Comparison of ENCODE assay signal across 9 cellular contexts in the genomic region with DNA sequence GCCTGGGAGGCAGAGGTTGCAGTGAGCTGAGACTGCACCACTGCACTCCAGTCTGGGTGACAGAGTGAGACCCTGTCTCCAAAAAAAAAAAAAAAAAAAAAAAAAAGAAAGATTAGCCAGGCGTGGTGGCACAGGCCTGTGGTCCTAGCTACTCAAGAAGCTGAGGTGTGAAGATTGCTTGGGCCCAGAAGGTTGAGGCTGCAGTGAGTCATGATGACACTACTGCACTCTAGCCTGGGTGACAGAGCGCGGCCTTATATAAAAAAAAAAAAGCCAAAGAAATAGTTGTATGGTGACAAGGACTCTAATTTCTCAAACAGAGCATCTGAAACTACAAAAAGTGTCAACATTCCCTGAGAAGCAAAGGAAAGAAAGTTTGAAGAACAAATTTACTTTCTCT. TPM values are rescaled to one million over a fixed set of nuclear protein-coding genes. Genes with fewer than 3 reads are reported as not detected.
A peak's percentile ranks its signal among the peaks of the same experiment; 100 is the strongest.
DNase-seq lines count a peak whose midpoint lies in the region; ATAC-seq lines count a peak whose summit lies in the region.
"Had no signal": no experiment of that assay in that cellular context is flagged by ENCODE, and none has a peak within 500 bp of the region (broad histone marks: within the 10 kb centered on the region; RNA-seq: fewer than 3 reads in every experiment).

No MANE protein-coding gene starts in this region.

- peaks cover 16 to 23% of the 10 kb centered on the region in 2 donors for H3K4me1 ChIP-seq in naive thymus-derived CD4-positive, alpha-beta T cell (ENCODE audit: control insufficient read depth in 2 of 2, insufficient read depth in 2 of 2, low read length in 2 of 2)
- H3K4me1 ChIP-seq: SJCRH30 had no signal

- no peaks in the 10 kb centered on the region for H3K36me3 ChIP-seq in naive thymus-derived CD4-positive, alpha-beta T cell (ENCODE audit: control insufficient read depth in 2 of 3, insufficient read depth in 3 of 3, low read length in 3 of 3)
- H3K36me3 ChIP-seq: heart left ventricle, SJCRH30 had no signal

- H3K9me3 Mint-ChIP-seq in naive thymus-derived CD4-positive, alpha-beta T cell, result no peaks in the 10 kb centered on the region

- H3K9me3 ChIP-seq in naive thymus-derived CD4-positive, alpha-beta T cell (ENCODE audit: control insufficient read depth in 2 of 3, low read length in 3 of 3), result no peaks in the 10 kb centered on the region
- H3K9me3 ChIP-seq: heart left ventricle, SJCRH30 had no signal

- intact Hi-C loops in naive thymus-derived CD4-positive, alpha-beta T cell (cut with micrococcal nuclease), result no loop called here

- peak; percentile 83 for DNase-seq in ELR (ENCODE audit: low read depth)
- peak; percentile 41 for DNase-seq in LHCN-M2 (ENCODE audit: low read depth)
- peak; percentile 74 for DNase-seq in activated effector memory CD4-positive, alpha-beta T cell treated with anti-CD3 and anti-CD28 coated beads, Interleukin-2, amount 50 U/mL, for 16 hours
- DNase-seq in naive thymus-derived CD4-positive, alpha-beta T cell, result no peak
- no peak for DNase-seq in SHP77 treated with DMSO at 0.1 percent for 48 hours (lab: John Stamatoyannopoulos, UW)
- DNase-seq in UCSD-AML1 (lab: John Stamatoyannopoulos, UW; ENCODE audit: unreplicated experiment), result no peak
- DNase-seq in putamen (ENCODE audit: low spot score), result no peak
- DNase-seq: heart left ventricle, SJCRH30 had no signal

- peak overlapping the region in 8 of 10 donors; percentile 20 to 79 (median 38) for H3K4me3 Mint-ChIP-seq in naive thymus-derived CD4-positive, alpha-beta T cell

- no peak for ATAC-seq in naive thymus-derived CD4-positive, alpha-beta T cell
- ATAC-seq: heart left ventricle had no signal

- H3K4me3 ChIP-seq in naive thymus-derived CD4-positive, alpha-beta T cell (ENCODE audit: low read length), result no peak overlapping the region
- H3K4me3 ChIP-seq: heart left ventricle, SJCRH30 had no signal

- H3K27me3 ChIP-seq in naive thymus-derived CD4-positive, alpha-beta T cell (ENCODE audit: control insufficient read depth in 2 of 2, insufficient read depth in 2 of 2, low read length in 2 of 2), result no peaks in the 10 kb centered on the region
- H3K27me3 ChIP-seq: SJCRH30 had no signal

- no peak overlapping the region for H3K27ac ChIP-seq in naive thymus-derived CD4-positive, alpha-beta T cell (ENCODE audit: low read depth, low read length)
- H3K27ac ChIP-seq: heart left ventricle, SJCRH30 had no signal

- CTCF ChIA-PET in naive thymus-derived CD4-positive, alpha-beta T cell (lab: Charles Lee), result interaction anchor here (0.6 to 0.7 kb wide), 2 partner anchors 22 to 58 kb away, joined by 3 to 4 read pairs; no protein-coding TSS in a partner anchor

- peaks cover 0 to 33% (median 16%) of the 10 kb centered on the region in 5 donors for H3K36me3 Mint-ChIP-seq in naive thymus-derived CD4-positive, alpha-beta T cell

- H3K4me1 Mint-ChIP-seq in naive thymus-derived CD4-positive, alpha-beta T cell, result peaks cover 41 to 67% (median 59%) of the 10 kb centered on the region in 7 donors

- no peaks in the 10 kb centered on the region for H3K27me3 Mint-ChIP-seq in naive thymus-derived CD4-positive, alpha-beta T cell

- peak overlapping the region in 4 of 9 donors; percentile 12 to 85 (median 42) for H3K27ac Mint-ChIP-seq in naive thymus-derived CD4-positive, alpha-beta T cell

- POLR2A ChIA-PET in naive thymus-derived CD4-positive, alpha-beta T cell (lab: Charles Lee), result interaction anchor here (1.1 to 5.2 kb wide), 2 partner anchors 12 to 19 kb away, joined by 3 to 36 read pairs; no protein-coding TSS in a partner anchor

RNA-seq across cellular contexts. Expression of gene PBX4, which starts 3.4 kb away (rescaled TPM):
- 0.69 and 1.1 TPM in 2 replicates for total RNA-seq in LHCN-M2 (2014; rRNA removed)
- polyA plus RNA-seq in LHCN-M2 (2012), result 1.5 TPM
- total RNA-seq in naive thymus-derived CD4-positive, alpha-beta T cell, result 10 to 100 TPM; 22.6 to 42.7 (median 42.0) TPM
- polyA plus RNA-seq in naive thymus-derived CD4-positive, alpha-beta T cell, result 1 to 10 TPM; 3.8 to 9.2 TPM

RNA-seq across cellular contexts. Expression of gene LPAR2, which starts 12.9 kb away (rescaled TPM):
- 0.52 and 1.4 TPM in 2 replicates for total RNA-seq in LHCN-M2 (2014; rRNA removed)
- polyA plus RNA-seq in LHCN-M2 (2012), result 1.8 TPM
- 10 to 100 TPM; 64.4 to 91.7 (median 75.0) TPM for total RNA-seq in naive thymus-derived CD4-positive, alpha-beta T cell
- 10 to 100 TPM; 16.5 to 43.2 TPM for polyA plus RNA-seq in naive thymus-derived CD4-positive, alpha-beta T cell

RNA-seq across cellular contexts. Expression of gene GMIP, which starts 28.4 kb away (rescaled TPM):
- 5.6 and 9.5 TPM in 2 replicates for total RNA-seq in LHCN-M2 (2014; rRNA removed)
- polyA plus RNA-seq in LHCN-M2 (2012), result 9.9 TPM
- total RNA-seq in naive thymus-derived CD4-positive, alpha-beta T cell, result 100 to 1,000 TPM in 3 of 5 experiments, 10 to 100 TPM in 2; 97.2 to 141 (median 109) TPM
- polyA plus RNA-seq in naive thymus-derived CD4-positive, alpha-beta T cell, result 10 to 100 TPM; 32.9 to 68.6 TPM

RNA-seq across cellular contexts. Expression of gene ATP13A1, which starts 48.4 kb away (rescaled TPM):
- 106 and 133 TPM in 2 replicates for total RNA-seq in LHCN-M2 (2014; rRNA removed)
- polyA plus RNA-seq in LHCN-M2 (2012), result 27.0 TPM
- total RNA-seq in naive thymus-derived CD4-positive, alpha-beta T cell, result 100 to 1,000 TPM in 2 of 5 experiments, 10 to 100 TPM in 3; 86.5 to 138 (median 98.9) TPM
- polyA plus RNA-seq in naive thymus-derived CD4-positive, alpha-beta T cell, result 10 to 100 TPM; 22.2 to 52.7 TPM

RNA-seq across cellular contexts. Expression of gene ZNF101, which starts 53.6 kb away (rescaled TPM):
- 5.5 and 10.6 TPM in 2 replicates for total RNA-seq in LHCN-M2 (2014; rRNA removed)
- polyA plus RNA-seq in LHCN-M2 (2012), result 4.8 TPM
- total RNA-seq in naive thymus-derived CD4-positive, alpha-beta T cell, result 100 to 1,000 TPM in 2 of 5 experiments, 10 to 100 TPM in 3; 67.8 to 202 (median 74.9) TPM
- polyA plus RNA-seq in naive thymus-derived CD4-positive, alpha-beta T cell, result 100 to 1,000 TPM; 113 to 143 TPM

Comparison
In these comparisons a context has a peak if more than half of its experiments do, and no peak if none do; other contexts are left out.
1. DNase-seq: peak in ELR (single experiment), LHCN-M2 (single experiment) and activated effector memory CD4-positive, alpha-beta T cell treated with anti-CD3 and anti-CD28 coated beads, Interleukin-2, amount 50 U/mL, for 16 hours (single experiment); none in naive thymus-derived CD4-positive, alpha-beta T cell (0 of 9), SHP77 treated with DMSO at 0.1 percent for 48 hours (single experiment), UCSD-AML1 (single experiment) and putamen (single experiment).
2. RNA of gene PBX4, which starts 3.4 kb away (total RNA-seq): 22.6 to 42.7 TPM in naive thymus-derived CD4-positive, alpha-beta T cell; 0.69 to 1.1 TPM in LHCN-M2; every median in the first group is over 10 times any median in the second.
3. RNA of gene LPAR2, which starts 12.9 kb away (total RNA-seq): 64.4 to 91.7 TPM in naive thymus-derived CD4-positive, alpha-beta T cell; 0.52 to 1.4 TPM in LHCN-M2; every median in the first group is over 10 times any median in the second.